ENCODE assay signal across 9 cellular contexts in the genomic region with DNA sequence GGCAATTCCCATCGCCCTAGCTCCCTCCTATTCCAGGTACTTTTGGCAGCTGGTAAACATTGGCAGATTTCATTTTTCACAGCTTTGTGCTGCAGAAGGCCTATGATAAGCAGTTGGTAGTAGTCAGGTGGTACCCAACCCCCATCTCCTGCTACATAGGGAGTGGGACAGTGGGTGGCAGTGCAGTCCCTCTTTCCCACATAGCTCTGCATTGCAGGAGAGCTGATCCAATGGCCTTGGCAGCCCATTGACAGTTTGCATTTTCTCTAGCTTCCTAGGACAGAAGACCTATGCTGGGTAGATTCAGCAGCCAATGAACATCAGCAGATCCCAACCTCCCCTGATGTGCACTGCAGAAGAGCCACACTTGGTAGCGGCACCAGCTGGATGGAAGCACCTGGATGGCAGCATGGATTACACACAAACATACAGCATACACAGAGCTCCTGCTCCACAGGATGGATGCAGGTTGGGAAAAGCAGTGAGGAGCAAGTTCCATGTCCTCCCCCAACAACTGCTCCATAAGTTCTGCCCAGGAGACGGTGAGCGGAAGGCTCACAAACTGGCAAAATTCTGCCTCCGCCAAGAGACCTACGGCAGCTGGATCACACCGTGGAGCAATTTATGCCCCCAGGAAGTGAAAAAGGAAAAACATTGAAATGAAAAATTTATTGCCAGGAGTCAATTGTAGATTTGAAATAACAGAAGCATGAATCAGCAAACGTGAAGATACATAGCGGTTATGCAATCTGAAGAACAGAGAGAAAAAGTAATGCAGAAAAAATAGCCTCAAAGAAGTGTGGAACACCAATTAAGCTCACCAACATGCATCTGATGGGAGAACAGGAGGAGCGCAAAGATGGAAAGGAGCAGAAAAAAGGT.
DNase-seq lines count a peak whose midpoint lies in the region; FAIRE-seq and TF ChIP-seq lines count a peak whose summit lies in the region.
"Had no signal": no experiment of that assay in that cellular context is flagged by ENCODE, and none has a peak within 500 bp of the region (broad histone marks: within the 10 kb centered on the region; RNA-seq: fewer than 3 reads in every experiment).

No MANE protein-coding gene starts in this region.

- no peak for DNase-seq in activated CD4-positive, alpha-beta T cell treated with anti-CD3 and anti-CD28 coated beads, Interleukin-2, amount 10 ng/mL, durations not matched to agents 24 days and 14 days
- DNase-seq in activated CD4-positive, alpha-beta T cell treated with anti-CD3 and anti-CD28 coated beads, Interleukin-2, amount 10 ng/mL, durations not matched to agents 7 days and 5 days: no peak
- DNase-seq in SK-MEL-5 (ENCODE audit: low read depth, low spot score) (peak; percentile 20), fibroblast of villous mesenchyme (ENCODE audit: low read depth) (peak; percentile 62), RCC 7860 (ENCODE audit: low spot score) (no peak), NCI-H2081 (lab: John Stamatoyannopoulos, UW) (no peak), progenitor cell of endocrine pancreas (ENCODE audit: low spot score, unreplicated experiment) (no peak)

- peaks cover 28% of the 10 kb centered on the region for H3K4me1 ChIP-seq in skeletal muscle satellite cell (ENCODE audit: control insufficient read depth, insufficient read depth, low read length)

- H3K27ac Mint-ChIP-seq in activated CD4-positive, alpha-beta T cell treated with anti-CD3 and anti-CD28 coated beads, Interleukin-2, amount 10 ng/mL, durations not matched to agents 24 days and 14 days: peak overlapping the region; percentile 35
- H3K27ac Mint-ChIP-seq in activated CD4-positive, alpha-beta T cell treated with anti-CD3 and anti-CD28 coated beads, Interleukin-2, amount 10 ng/mL, durations not matched to agents 7 days and 5 days: no peak overlapping the region
- H3K27ac Mint-ChIP-seq in progenitor cell of endocrine pancreas: no peak overlapping the region

- H3K27me3 ChIP-seq in skeletal muscle satellite cell (ENCODE audit: control insufficient read depth, insufficient read depth, low read length): no peaks in the 10 kb centered on the region

- peaks cover 19% of the 10 kb centered on the region for H3K36me3 ChIP-seq in skeletal muscle satellite cell (ENCODE audit: insufficient read depth, low read length)

- no peak overlapping the region for H3K4me3 Mint-ChIP-seq in activated CD4-positive, alpha-beta T cell treated with anti-CD3 and anti-CD28 coated beads, Interleukin-2, amount 10 ng/mL, durations not matched to agents 24 days and 14 days
- no peak overlapping the region for H3K4me3 Mint-ChIP-seq in activated CD4-positive, alpha-beta T cell treated with anti-CD3 and anti-CD28 coated beads, Interleukin-2, amount 10 ng/mL, durations not matched to agents 7 days and 5 days
- H3K4me3 Mint-ChIP-seq in progenitor cell of endocrine pancreas (ENCODE audit: low read depth): no peak overlapping the region
- H3K4me3 Mint-ChIP-seq: activated T-helper 1 cell treated with anti-CD3 and anti-CD28 coated beads, Interleukin-12 subunit alpha, Interleukin-12 subunit beta, Interleukin-2, Interleukin-4 antibody, amounts not matched to agents 30 ng/mL and 10 ng/mL and 1 ng/mL, durations not matched to agents 14 hours and 24 hours and 36 hours had no signal

- POLR2A ChIA-PET in activated CD4-positive, alpha-beta T cell treated with anti-CD3 and anti-CD28 coated beads, Interleukin-2, amount 10 ng/mL, durations not matched to agents 7 days and 5 days (lab: Charles Lee): no interaction called here

- H3K36me3 Mint-ChIP-seq in activated CD4-positive, alpha-beta T cell treated with anti-CD3 and anti-CD28 coated beads, Interleukin-2, amount 10 ng/mL, durations not matched to agents 24 days and 14 days (ENCODE audit: low read depth): peaks cover 60% of the 10 kb centered on the region
- peaks cover 71% of the 10 kb centered on the region for H3K36me3 Mint-ChIP-seq in activated CD4-positive, alpha-beta T cell treated with anti-CD3 and anti-CD28 coated beads, Interleukin-2, amount 10 ng/mL, durations not matched to agents 7 days and 5 days (ENCODE audit: low read depth)
- peaks cover 20% of the 10 kb centered on the region for H3K36me3 Mint-ChIP-seq in progenitor cell of endocrine pancreas (ENCODE audit: insufficient read depth)

- no peaks in the 10 kb centered on the region for H3K27me3 Mint-ChIP-seq in activated CD4-positive, alpha-beta T cell treated with anti-CD3 and anti-CD28 coated beads, Interleukin-2, amount 10 ng/mL, durations not matched to agents 24 days and 14 days
- no peaks in the 10 kb centered on the region for H3K27me3 Mint-ChIP-seq in activated CD4-positive, alpha-beta T cell treated with anti-CD3 and anti-CD28 coated beads, Interleukin-2, amount 10 ng/mL, durations not matched to agents 7 days and 5 days
- no peaks in the 10 kb centered on the region for H3K27me3 Mint-ChIP-seq in progenitor cell of endocrine pancreas

- no peak overlapping the region for H3K9ac ChIP-seq in skeletal muscle satellite cell (ENCODE audit: low read depth, low read length)

- intact Hi-C loops in activated CD4-positive, alpha-beta T cell treated with anti-CD3 and anti-CD28 coated beads, Interleukin-2, amount 10 ng/mL, durations not matched to agents 24 days and 14 days (cut with micrococcal nuclease): loop anchor here (10.0 kb wide), 1 partner anchor 105 kb away; a partner anchor contains a TSS

- no peak for FAIRE-seq in RCC 7860 (lab: Jason Lieb, UNC)

- TF ChIP-seq CTCF in fibroblast of villous mesenchyme (IDR thresholded peaks at IDR 0.05; ENCODE audit: insufficient read depth, low read depth, low read length) (peak; percentile 3), progenitor cell of endocrine pancreas (IDR thresholded peaks at IDR 0.05; ENCODE audit: unreplicated experiment) (no peak)

- H3K4me3 ChIP-seq in fibroblast of villous mesenchyme (ENCODE audit: low read depth, low read length) (no peak overlapping the region), skeletal muscle satellite cell (ENCODE audit: low read length) (no peak overlapping the region)

- H3K4me2 ChIP-seq in skeletal muscle satellite cell (ENCODE audit: low read length): peak overlapping the region; percentile 35

- peaks cover 31% of the 10 kb centered on the region for H3K4me1 Mint-ChIP-seq in activated CD4-positive, alpha-beta T cell treated with anti-CD3 and anti-CD28 coated beads, Interleukin-2, amount 10 ng/mL, durations not matched to agents 24 days and 14 days
- peaks cover 31% of the 10 kb centered on the region for H3K4me1 Mint-ChIP-seq in activated CD4-positive, alpha-beta T cell treated with anti-CD3 and anti-CD28 coated beads, Interleukin-2, amount 10 ng/mL, durations not matched to agents 7 days and 5 days
- no peaks in the 10 kb centered on the region for H3K4me1 Mint-ChIP-seq in progenitor cell of endocrine pancreas (ENCODE audit: low read depth)

- in situ Hi-C loops in SK-MEL-5 (cut with HindIII; ENCODE audit: low pct_unique_long_range_greater_than_20kb, low sequenced_read_pairs): no loop called here

- CTCF ChIA-PET in activated CD4-positive, alpha-beta T cell treated with anti-CD3 and anti-CD28 coated beads, Interleukin-2, amount 10 ng/mL, durations not matched to agents 7 days and 5 days (lab: Charles Lee): interaction anchor here (0.7 to 1.8 kb wide), 4 partner anchors 9 to 66 kb away, joined by 3 to 8 read pairs (median 5); no protein-coding TSS in a partner anchor

- no peaks in the 10 kb centered on the region for H3K9me3 ChIP-seq in skeletal muscle satellite cell (replicated peaks; ENCODE audit: low read length)

- no peaks in the 10 kb centered on the region for H3K9me3 Mint-ChIP-seq in activated CD4-positive, alpha-beta T cell treated with anti-CD3 and anti-CD28 coated beads, Interleukin-2, amount 10 ng/mL, durations not matched to agents 24 days and 14 days
- H3K9me3 Mint-ChIP-seq in activated CD4-positive, alpha-beta T cell treated with anti-CD3 and anti-CD28 coated beads, Interleukin-2, amount 10 ng/mL, durations not matched to agents 7 days and 5 days: peaks cover 4% of the 10 kb centered on the region
- no peaks in the 10 kb centered on the region for H3K9me3 Mint-ChIP-seq in progenitor cell of endocrine pancreas (ENCODE audit: low read depth)
- H3K9me3 Mint-ChIP-seq: activated T-helper 1 cell treated with anti-CD3 and anti-CD28 coated beads, Interleukin-12 subunit alpha, Interleukin-12 subunit beta, Interleukin-2, Interleukin-4 antibody, amounts not matched to agents 30 ng/mL and 10 ng/mL and 1 ng/mL, durations not matched to agents 14 hours and 24 hours and 36 hours had no signal

Comparison
In these comparisons a context has a peak if more than half of its experiments do, and no peak if none do; other contexts are left out.
1. DNase-seq: peak in SK-MEL-5 (single experiment) and fibroblast of villous mesenchyme (single experiment); none in activated CD4-positive, alpha-beta T cell treated with anti-CD3 and anti-CD28 coated beads, Interleukin-2, amount 10 ng/mL, durations not matched to agents 24 days and 14 days (single experiment), activated CD4-positive, alpha-beta T cell treated with anti-CD3 and anti-CD28 coated beads, Interleukin-2, amount 10 ng/mL, durations not matched to agents 7 days and 5 days (single experiment), RCC 7860 (single experiment), NCI-H2081 (0 of 2) and progenitor cell of endocrine pancreas (single experiment).